ENCODE assay signal across 34 cellular contexts in genomic region chr7:55032069-55032699, GRCh38. TPM values are rescaled to one million over a fixed set of nuclear protein-coding genes. Genes with fewer than 3 reads are reported as not detected.
DNase-seq lines count a peak whose midpoint lies in the region; ATAC-seq and TF ChIP-seq lines count a peak whose summit lies in the region.
"Had no signal": no experiment of that assay in that cellular context is flagged by ENCODE, and none has a peak within 500 bp of the region (broad histone marks: within the 10 kb centered on the region; RNA-seq: fewer than 3 reads in every experiment).

No MANE protein-coding gene starts in this region.

- H3K14ac ChIP-seq in trophoblast cell (ENCODE audit: low read length): no peak overlapping the region

- TF ChIP-seq POLR2A in esophagus muscularis mucosa (IDR thresholded peaks at IDR 0.05; ENCODE audit: low read depth): no peak

- H2BK120ac ChIP-seq in trophoblast cell (ENCODE audit: insufficient read depth, low read length, poor library complexity): no peak overlapping the region

- peaks cover 21% of the 10 kb centered on the region for H4K20me1 ChIP-seq in mammary epithelial cell (ENCODE audit: insufficient read depth, low read length)

- H4K8ac ChIP-seq in trophoblast cell (ENCODE audit: low read depth, low read length): no peak overlapping the region

- H3K4me1 Mint-ChIP-seq in MCF 10A (ENCODE audit: insufficient read depth, unreplicated experiment): peaks cover 52% of the 10 kb centered on the region
- H3K4me1 Mint-ChIP-seq: activated naive CD4-positive, alpha-beta T cell treated with anti-CD3 and anti-CD28 coated beads, Interleukin-2, amount 50 U/mL, for 24 hours had no signal

- H4K12ac ChIP-seq in trophoblast cell (ENCODE audit: low read depth, low read length): no peak overlapping the region

- peak overlapping the region; percentile 70 for H3K4ac ChIP-seq in trophoblast cell (ENCODE audit: low read depth, low read length)

- no peaks in the 10 kb centered on the region for H3K27me3 Mint-ChIP-seq in MCF 10A (ENCODE audit: insufficient read depth, unreplicated experiment)
- H3K27me3 Mint-ChIP-seq: activated naive CD4-positive, alpha-beta T cell treated with anti-CD3 and anti-CD28 coated beads, Interleukin-2, amount 50 U/mL, for 24 hours had no signal

- dilution Hi-C loops in mammary epithelial cell (cut with HindIII; ENCODE audit: low sequenced_read_pairs): no loop called here

- 86% methylated on average over 9 of the region's 9 CpGs for WGBS in mammary epithelial cell (ENCODE audit: low coverage, missing lambda C conversion rate)
- WGBS in esophagus muscularis mucosa: 93% methylated on average over 9 of the region's 9 CpGs
- no CpG with 5 or more reads among the region's 9 CpGs for WGBS in trophoblast cell (ENCODE audit: extremely low coverage, insufficient coverage, insufficient read length)

- no peak for ATAC-seq in GM18868 (IDR thresholded peaks at IDR 0.05; ENCODE audit: unreplicated experiment)
- ATAC-seq: left lung, right cardiac atrium had no signal

- H3K27ac ChIP-seq in mammary epithelial cell (ENCODE audit: insufficient read depth, low read depth, low read length) (no peak overlapping the region), esophagus muscularis mucosa (replicated peaks in 1 of 4) (peak overlapping the region; percentile 72 to 99 (median 78)), trophoblast cell (ENCODE audit: low read depth, low read length) (no peak overlapping the region)
- H3K27ac ChIP-seq: 22Rv1, breast epithelium, C4-2B, left lung, VCaP had no signal

- H3K27me3 ChIP-seq in mammary epithelial cell (ENCODE audit: insufficient read depth, low read length) (no peaks in the 10 kb centered on the region), esophagus muscularis mucosa (no peaks in the 10 kb centered on the region), trophoblast cell (ENCODE audit: insufficient read depth, low read length) (no peaks in the 10 kb centered on the region)
- H3K27me3 ChIP-seq: breast epithelium, left lung, stomach, transverse colon had no signal

- H2BK5ac ChIP-seq in trophoblast cell (ENCODE audit: low read depth, low read length, poor library complexity): no peak overlapping the region

- no peak overlapping the region for H2BK12ac ChIP-seq in trophoblast cell (ENCODE audit: low read length)

- H3K9me3 ChIP-seq in mammary epithelial cell (replicated peaks; ENCODE audit: insufficient read depth, low read length) (no peaks in the 10 kb centered on the region), esophagus muscularis mucosa (no peaks in the 10 kb centered on the region), trophoblast cell (ENCODE audit: insufficient read depth, low read depth, low read length) (no peaks in the 10 kb centered on the region)
- H3K9me3 ChIP-seq: breast epithelium, left lung, stomach, transverse colon had no signal

- in situ Hi-C loops in mammary epithelial cell (cut with MboI; ENCODE audit: low sequenced_read_pairs in 2 of 2): loop anchor here in 1 of 2 donors (25.0 kb wide), 1 partner anchor 230 kb away; no protein-coding TSS in a partner anchor

- no peak for TF ChIP-seq CTCF in MCF 10A (IDR thresholded peaks at IDR 0.05; ENCODE audit: unreplicated experiment)
- TF ChIP-seq CTCF in mammary epithelial cell (conservative IDR thresholded peaks at IDR 0.05 in 1 of 2, IDR thresholded peaks at IDR 0.05 in 1 of 2; ENCODE audit: extremely low read depth in 1 of 2, insufficient read depth in 1 of 2, low read depth in 1 of 2, low read length in 2 of 2): no peak
- TF ChIP-seq CTCF in esophagus muscularis mucosa (IDR thresholded peaks at IDR 0.05): no peak

- H3K36me3 Mint-ChIP-seq in MCF 10A (ENCODE audit: insufficient read depth, unreplicated experiment): peaks cover 70% of the 10 kb centered on the region
- H3K36me3 Mint-ChIP-seq: activated naive CD4-positive, alpha-beta T cell treated with anti-CD3 and anti-CD28 coated beads, Interleukin-2, amount 50 U/mL, for 24 hours had no signal

- H3K4me2 ChIP-seq in mammary epithelial cell (ENCODE audit: insufficient read depth, low read depth, low read length) (no peak overlapping the region), trophoblast cell (ENCODE audit: low read length) (no peak overlapping the region)

- H3K9me3 Mint-ChIP-seq in MCF 10A (ENCODE audit: unreplicated experiment): no peaks in the 10 kb centered on the region
- H3K9me3 Mint-ChIP-seq: activated naive CD4-positive, alpha-beta T cell treated with anti-CD3 and anti-CD28 coated beads, Interleukin-2, amount 50 U/mL, for 24 hours; activated T-helper 2 cell treated with anti-CD3 and anti-CD28 coated beads, Interferon-gamma antibody, Interleukin-2, Interleukin-4, amounts not matched to agents 10 μg/mL and 5 μg/mL and 100 μg/mL, durations not matched to agents 14 hours and 24 hours and 36 hours had no signal

- no peak overlapping the region for H3K23ac ChIP-seq in trophoblast cell (ENCODE audit: low read length)

- no peak overlapping the region for H4K91ac ChIP-seq in trophoblast cell (ENCODE audit: low read depth, low read length)

- POLR2A ChIA-PET in MCF 10A (lab: Yijun Ruan, JAX): no interaction called here

- no peak for DNase-seq in MCF 10A (ENCODE audit: unreplicated experiment)
- no peak for DNase-seq in mammary epithelial cell
- DNase-seq in esophagus muscularis mucosa (ENCODE audit: extremely low spot score): peak; percentile 79
- no peak for DNase-seq in trophoblast cell
- no peak for DNase-seq in MV-4-11 (lab: John Stamatoyannopoulos, UW)
- no peak for DNase-seq in NCI-H1694 treated with DMSO at 0.1 percent for 48 hours (lab: John Stamatoyannopoulos, UW)
- DNase-seq in activated naive CD4-positive, alpha-beta T cell treated with anti-CD3 and anti-CD28 coated beads, Interleukin-2, amount 50 U/mL, for 16 hours: no peak
- DNase-seq: activated CD4-positive, alpha-beta T cell treated with anti-CD3 and anti-CD28 coated beads for 48 hours; activated CD8-positive, alpha-beta memory T cell treated with anti-CD3 and anti-CD28 coated beads for 24 hours; activated T-cell treated with anti-CD3 and anti-CD28 coated beads for 4 hours; amygdala; DMS79; GF-D8; KG1; left lung; MM.1S; NCI-H2029; NCI-H526; NK-92 treated with Interleukin-12 subunit alpha and Interleukin-12 subunit beta, amount 100 ng/mL, for 24 hours; right cardiac atrium; SHP77 treated with DMSO at 0.1 percent for 48 hours; stimulated activated CD4-positive, alpha-beta T cell treated with anti-CD3 and anti-CD28 coated beads, Interleukin-12 subunit alpha, Interleukin-12 subunit beta, amount 100 ng/mL, for 4 hours; stimulated activated CD4-positive, alpha-beta T cell treated with anti-CD3 and anti-CD28 coated beads, Interleukin-2, amount 100 ng/mL, for 48 hours; stomach; SW 1271; T1000; transverse colon had no signal

- BruUV-seq in MCF 10A (replicated peaks; lab: Mats Ljungman, UMichigan) (no TSS peak), mammary epithelial cell (replicated peaks; lab: Mats Ljungman, UMichigan) (no TSS peak)

- H3K36me3 ChIP-seq in mammary epithelial cell (ENCODE audit: insufficient read depth, low read length) (peaks cover 21% of the 10 kb centered on the region), esophagus muscularis mucosa (no peaks in the 10 kb centered on the region), trophoblast cell (ENCODE audit: control insufficient read depth in 1 of 2, insufficient read depth in 2 of 2, low read length in 2 of 2) (no peaks in the 10 kb centered on the region)
- H3K36me3 ChIP-seq: breast epithelium, left lung, stomach, transverse colon had no signal

- intact Hi-C loops in MCF 10A (cut with micrococcal nuclease): no loop called here
- intact Hi-C loops in mammary epithelial cell (cut with micrococcal nuclease): no loop called here
- intact Hi-C loops in esophagus muscularis mucosa (cut with DNase I): no loop called here

- H3K9ac ChIP-seq in mammary epithelial cell (ENCODE audit: insufficient read depth, low read length) (no peak overlapping the region), trophoblast cell (ENCODE audit: low read length) (no peak overlapping the region)

- no peaks in the 10 kb centered on the region for H3K79me1 ChIP-seq in trophoblast cell (ENCODE audit: low read length)

- H3K4me3 ChIP-seq in mammary epithelial cell (replicated peaks in 1 of 3; ENCODE audit: insufficient read depth in 1 of 3, low read depth in 2 of 3, low read length in 3 of 3): no peak overlapping the region
- no peak overlapping the region for H3K4me3 ChIP-seq in esophagus muscularis mucosa
- H3K4me3 ChIP-seq in trophoblast cell (ENCODE audit: low read depth, low read length): no peak overlapping the region
- H3K4me3 ChIP-seq: breast epithelium, left lung, stomach, transverse colon had no signal

- TF ChIP-seq EP300 in esophagus muscularis mucosa (IDR thresholded peaks at IDR 0.05): no peak

- H3K4me1 ChIP-seq in mammary epithelial cell (ENCODE audit: insufficient read depth, low read length): peaks cover 24% of the 10 kb centered on the region
- H3K4me1 ChIP-seq in esophagus muscularis mucosa: peaks cover 19 to 100% (median 98%) of the 10 kb centered on the region in 4 donors
- no peaks in the 10 kb centered on the region for H3K4me1 ChIP-seq in trophoblast cell (ENCODE audit: control insufficient read depth in 1 of 2, insufficient read depth in 2 of 2, low read length in 2 of 2)

- no peak overlapping the region for H2AK5ac ChIP-seq in trophoblast cell (ENCODE audit: low read length)

- CTCF ChIA-PET in MCF 10A (lab: Yijun Ruan, JAX) (no interaction called here), mammary epithelial cell (lab: Charles Lee; ENCODE audit: low non-redundant PET) (no interaction called here)

- peak overlapping the region; percentile 59 for H3K18ac ChIP-seq in trophoblast cell (ENCODE audit: low read length)

- H3K27ac Mint-ChIP-seq in MCF 10A (ENCODE audit: low read depth, unreplicated experiment): peak overlapping the region; percentile 63
- H3K27ac Mint-ChIP-seq: activated naive CD4-positive, alpha-beta T cell treated with anti-CD3 and anti-CD28 coated beads, Interleukin-2, amount 50 U/mL, for 24 hours; activated T-helper 2 cell treated with anti-CD3 and anti-CD28 coated beads, Interferon-gamma antibody, Interleukin-2, Interleukin-4, amounts not matched to agents 10 μg/mL and 5 μg/mL and 100 μg/mL, durations not matched to agents 14 hours and 24 hours and 36 hours had no signal

- H3K79me2 ChIP-seq in mammary epithelial cell (ENCODE audit: insufficient read depth, low read length): peaks cover 100% of the 10 kb centered on the region
- no peaks in the 10 kb centered on the region for H3K79me2 ChIP-seq in trophoblast cell (ENCODE audit: control insufficient read depth, insufficient read depth, low read length, poor library complexity)

- H2AFZ ChIP-seq in mammary epithelial cell (ENCODE audit: low read depth, low read length) (no peak overlapping the region), trophoblast cell (ENCODE audit: insufficient read depth, low read length, poor library complexity) (no peak overlapping the region)

- H3K4me3 Mint-ChIP-seq in MCF 10A (ENCODE audit: unreplicated experiment): no peak overlapping the region
- H3K4me3 Mint-ChIP-seq: activated naive CD4-positive, alpha-beta T cell treated with anti-CD3 and anti-CD28 coated beads, Interleukin-2, amount 50 U/mL, for 24 hours had no signal

RNA-seq across cellular contexts. Expression of gene EGFR, which starts 13.4 kb away (rescaled TPM):
- total RNA-seq in MCF 10A (2022) (371 and 448 TPM in 2 replicates), mammary epithelial cell (100 to 1,000 TPM; 304 to 534 TPM), esophagus muscularis mucosa (100 to 1,000 TPM in 2 of 4 donors, 10 to 100 TPM in 2; 79.3 to 125 (median 110) TPM)
- polyA plus RNA-seq in mammary epithelial cell: 169 TPM
- polyA minus RNA-seq in mammary epithelial cell: 379 TPM
- polyA plus RNA-seq in trophoblast cell (2013): 29.0 and 30.5 TPM in 2 replicates
- total RNA-seq: activated T-helper 2 cell treated with anti-CD3 and anti-CD28 coated beads, Interferon-gamma antibody, Interleukin-2, Interleukin-4, amounts not matched to agents 10 μg/mL and 5 μg/mL and 100 μg/mL, durations not matched to agents 14 hours and 24 hours and 36 hours had no signal

Comparison
In these comparisons a context has a peak if more than half of its experiments do, and no peak if none do; other contexts are left out.
1. H3K27ac ChIP-seq: peak in esophagus muscularis mucosa (4 of 4); none in mammary epithelial cell (single experiment) and trophoblast cell (single experiment).